In genomic region chr5:177403826-177404640, GRCh38 we compare ENCODE assay signal across 8 cellular contexts. TPM values are rescaled to one million over a fixed set of nuclear protein-coding genes. Genes with fewer than 3 reads are reported as not detected.
A peak's percentile ranks its signal among the peaks of the same experiment; 100 is the strongest.
DNase-seq lines count a peak whose midpoint lies in the region; ATAC-seq lines count a peak whose summit lies in the region.

No MANE protein-coding gene starts in this region.

- H3K36me3 ChIP-seq in CD8-positive, alpha-beta memory T cell (ENCODE audit: insufficient read depth, low read length), result no peaks in the 10 kb centered on the region
- no peaks in the 10 kb centered on the region for H3K36me3 ChIP-seq in NT2/D1 (ENCODE audit: insufficient read depth, insufficient read length, low read length)
- H3K36me3 ChIP-seq in mucosa of rectum (ENCODE audit: control insufficient read depth in 2 of 2, insufficient read depth in 2 of 2, low read length in 2 of 2), result no peaks in the 10 kb centered on the region

- POLR2A ChIA-PET in CD8-positive, alpha-beta memory T cell (lab: Charles Lee), result interaction anchor here (0.6 to 5.6 kb wide), 13 partner anchors 9 to 93 kb away, joined by 3 to 112 read pairs (median 4); partner anchors contain the start of genes GRK6, PDLIM7 and PRR7

- H3K27me3 Mint-ChIP-seq in CD8-positive, alpha-beta memory T cell, result peaks cover 0 to 11% of the 10 kb centered on the region in 2 donors

- CTCF ChIA-PET in CD8-positive, alpha-beta memory T cell (lab: Charles Lee), result interaction anchor here (0.6 to 12.4 kb wide), 37 partner anchors 7 to 268 kb away, joined by 3 to 307 read pairs (median 7); partner anchors contain the start of genes DBN1, GRK6, LMAN2 and MXD3

- H3K4me3 ChIP-seq in CD8-positive, alpha-beta memory T cell (ENCODE audit: low read length), result peak overlapping the region; percentile 69
- H3K4me3 ChIP-seq in NT2/D1 (ENCODE audit: insufficient read length, low read depth) (peak overlapping the region; percentile 61), mucosa of rectum (ENCODE audit: low read length in 2 of 2) (peak overlapping the region; percentile 70 to 74)

- ATAC-seq in GM19372 (IDR thresholded peaks at IDR 0.05; ENCODE audit: low read depth, unreplicated experiment) (peak; percentile 79), HG03460 (IDR thresholded peaks at IDR 0.05; ENCODE audit: unreplicated experiment) (peak; percentile 72)

- no peaks in the 10 kb centered on the region for H3K9me3 ChIP-seq in CD8-positive, alpha-beta memory T cell (ENCODE audit: low read length)
- H3K9me3 ChIP-seq in NT2/D1 (ENCODE audit: insufficient read depth, low read length) (peaks cover 9% of the 10 kb centered on the region; the same call in 1 of the 2 replicates), mucosa of rectum (ENCODE audit: control insufficient read depth in 2 of 2, low read length in 2 of 2) (no peaks in the 10 kb centered on the region)

- H3K27ac ChIP-seq in CD8-positive, alpha-beta memory T cell (ENCODE audit: low read depth, low read length), result peak overlapping the region; percentile 57
- H3K27ac ChIP-seq in epithelial cell of prostate (peak overlapping the region; percentile 23), mucosa of rectum (ENCODE audit: low read depth in 2 of 2, low read length in 2 of 2) (peak overlapping the region; percentile 70 to 76)

- no peaks in the 10 kb centered on the region for H3K9me3 Mint-ChIP-seq in CD8-positive, alpha-beta memory T cell

- H3K4me3 Mint-ChIP-seq in CD8-positive, alpha-beta memory T cell, result peak overlapping the region; percentile 78 to 91 (median 84)

- H3K9ac ChIP-seq in NT2/D1 (ENCODE audit: insufficient read length, low read depth) (peak overlapping the region; percentile 86), mucosa of rectum (ENCODE audit: low read depth in 1 of 2, low read length in 2 of 2) (peak overlapping the region; percentile 60 to 80)

- H3K4me1 Mint-ChIP-seq in CD8-positive, alpha-beta memory T cell, result peaks cover 26 to 42% (median 30%) of the 10 kb centered on the region in 3 donors

- H3K27ac Mint-ChIP-seq in CD8-positive, alpha-beta memory T cell, result peak overlapping the region in 7 of 8 donors; percentile 26 to 94 (median 80)

- H3K36me3 Mint-ChIP-seq in CD8-positive, alpha-beta memory T cell, result no peaks in the 10 kb centered on the region

- H3K4me1 ChIP-seq in CD8-positive, alpha-beta memory T cell (ENCODE audit: insufficient read depth, low read length), result peaks cover 35% of the 10 kb centered on the region
- H3K4me1 ChIP-seq in NT2/D1 (ENCODE audit: insufficient read depth, insufficient read length), result peaks cover 16% of the 10 kb centered on the region
- H3K4me1 ChIP-seq in mucosa of rectum (ENCODE audit: control insufficient read depth in 2 of 2, insufficient read depth in 2 of 2, low read length in 2 of 2), result peaks cover 45% of the 10 kb centered on the region in 2 donors

- DNase-seq in CD8-positive, alpha-beta memory T cell, result peak; percentile 75 to 91 (median 82)
- no peak for DNase-seq in NT2/D1 (ENCODE audit: low read depth, low spot score)
- DNase-seq in activated CD8-positive, alpha-beta memory T cell treated with anti-CD3 and anti-CD28 coated beads, Interleukin-2, amount 50 U/mL, for 4 hours, result peak; percentile 85
- DNase-seq in epithelial cell of prostate (ENCODE audit: low read depth, low spot score), result no peak
- DNase-seq in stimulated activated CD8-positive, alpha-beta memory T cell treated with anti-CD3 and anti-CD28 coated beads, Interleukin-4, amount 100 ng/mL, for 48 hours, result peak; percentile 88

- no peaks in the 10 kb centered on the region for H3K27me3 ChIP-seq in CD8-positive, alpha-beta memory T cell (ENCODE audit: insufficient read depth, low read length, poor library complexity, severe bottlenecking)
- H3K27me3 ChIP-seq in NT2/D1 (ENCODE audit: insufficient read depth, insufficient read length), result peaks cover 74% of the 10 kb centered on the region
- H3K27me3 ChIP-seq in mucosa of rectum (ENCODE audit: control insufficient read depth in 2 of 2, insufficient read depth in 2 of 2, low read length in 2 of 2), result peaks cover 3 to 9% of the 10 kb centered on the region in 2 donors

RNA-seq across cellular contexts. Expression of gene PFN3, which starts 3.6 kb away (rescaled TPM):
- not detected for total RNA-seq in CD8-positive, alpha-beta memory T cell
- polyA plus RNA-seq in CD8-positive, alpha-beta memory T cell, result not detected

RNA-seq across cellular contexts. Expression of gene F12, which starts 5.3 kb away (rescaled TPM):
- total RNA-seq in CD8-positive, alpha-beta memory T cell, result 10 to 100 TPM in 1 of 2 experiments, 1 to 10 TPM in 1; 9.2 to 10.3 TPM
- 1.9 TPM for polyA plus RNA-seq in CD8-positive, alpha-beta memory T cell

RNA-seq across cellular contexts. Expression of gene SLC34A1, which starts 19.8 kb away (rescaled TPM):
- total RNA-seq in CD8-positive, alpha-beta memory T cell, result under 1 TPM in 1 of 2 experiments, not detected in 1; 0.09 TPM
- 0.17 TPM for polyA plus RNA-seq in CD8-positive, alpha-beta memory T cell

RNA-seq across cellular contexts. Expression of gene GRK6, which starts 22.4 kb away (rescaled TPM):
- total RNA-seq in CD8-positive, alpha-beta memory T cell, result 100 to 1,000 TPM; 180 to 185 TPM
- 201 TPM for polyA plus RNA-seq in CD8-positive, alpha-beta memory T cell

RNA-seq across cellular contexts. Expression of gene PRR7, which starts 42.6 kb away (rescaled TPM):
- 10 to 100 TPM; 14.7 to 15.3 TPM for total RNA-seq in CD8-positive, alpha-beta memory T cell
- 22.1 TPM for polyA plus RNA-seq in CD8-positive, alpha-beta memory T cell

Comparison
In these comparisons a context has a peak if more than half of its experiments do, and no peak if none do; other contexts are left out.
1. DNase-seq: peak in CD8-positive, alpha-beta memory T cell (5 of 5), activated CD8-positive, alpha-beta memory T cell treated with anti-CD3 and anti-CD28 coated beads, Interleukin-2, amount 50 U/mL, for 4 hours (single experiment) and stimulated activated CD8-positive, alpha-beta memory T cell treated with anti-CD3 and anti-CD28 coated beads, Interleukin-4, amount 100 ng/mL, for 48 hours (single experiment); none in NT2/D1 (single experiment) and epithelial cell of prostate (single experiment).
2. H3K27ac ChIP-seq: peak in every context shown above with its lines; median percentile 73 in mucosa of rectum; 57 in CD8-positive, alpha-beta memory T cell; 23 in epithelial cell of prostate.
3. Peak in every context shown above with its lines, with median percentiles within 50 percentile points of each other: H3K4me3 ChIP-seq.